Comparison of ENCODE assay signal across 8 cellular contexts in the genomic region with DNA sequence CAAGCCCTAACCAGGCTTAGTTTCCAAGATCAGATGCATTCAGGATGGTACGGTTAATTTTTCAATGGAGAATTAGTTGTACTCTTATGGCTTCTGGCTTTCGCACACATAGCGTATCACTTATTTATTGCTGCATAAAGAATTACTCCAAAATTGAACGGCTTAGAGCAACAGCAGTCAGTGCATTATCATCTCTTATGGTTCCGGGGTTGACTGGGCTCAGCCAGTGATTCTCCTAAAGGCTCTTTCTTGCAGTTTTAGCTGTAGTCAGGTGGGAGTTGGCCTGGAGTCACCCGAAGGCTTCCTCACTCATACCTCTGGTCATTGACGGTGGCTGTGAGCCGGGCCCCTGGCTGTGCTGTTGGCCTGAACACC. TPM values are rescaled to one million over a fixed set of nuclear protein-coding genes. Genes with fewer than 3 reads are reported as not detected.
DNase-seq lines count a peak whose midpoint lies in the region; ATAC-seq and TF ChIP-seq lines count a peak whose summit lies in the region.

No MANE protein-coding gene starts in this region.

- H3K36me3 ChIP-seq in GM23338 (ENCODE audit: insufficient read depth) (peaks cover 1% of the 10 kb centered on the region; the same call in 1 of the 2 replicates), SU-DHL-6 (ENCODE audit: low read length) (peaks cover 4% of the 10 kb centered on the region; the same call in 1 of the 2 replicates), psoas muscle (ENCODE audit: insufficient read depth in 1 of 2, low read depth in 1 of 2) (peaks cover 0 to 26% of the 10 kb centered on the region in 2 donors)

- H4K20me1 ChIP-seq in GM23338 (replicated peaks; ENCODE audit: insufficient read depth), result 0 out of 2 replicates have a peak, but pooled peaks cover 4% of the 10 kb centered on the region
- no peaks in the 10 kb centered on the region for H4K20me1 ChIP-seq in SU-DHL-6 (ENCODE audit: low read depth, low read length)

- peaks cover 19% of the 10 kb centered on the region; the same call in 2 of the 3 replicates for H3K4me1 Mint-ChIP-seq in GM23338

- 55 to 56% (median 56%) methylated on average over 8 of the region's 8 CpGs for WGBS in psoas muscle, 3 donors

- H3K27me3 ChIP-seq in GM23338 (ENCODE audit: insufficient read depth), result no peaks in the 10 kb centered on the region
- no peaks in the 10 kb centered on the region for H3K27me3 ChIP-seq in SU-DHL-6 (ENCODE audit: low read length)
- no peaks in the 10 kb centered on the region for H3K27me3 ChIP-seq in psoas muscle (ENCODE audit: insufficient read depth in 3 of 3, low read length in 2 of 3)

- intact Hi-C loops in psoas muscle (cut with DNase I), result loop anchor here (5.0 to 10.0 kb wide), 3 partner anchors 40 to 153 kb away; a partner anchor contains a TSS

- peak overlapping the region; percentile 85 for H3K27ac Mint-ChIP-seq in GM23338

- H3K4me1 ChIP-seq in GM23338 (ENCODE audit: insufficient read depth) (peaks cover 8% of the 10 kb centered on the region), psoas muscle (peaks cover 17% of the 10 kb centered on the region)

- peak overlapping the region; percentile 92 for H3K4me3 ChIP-seq in GM23338
- peak overlapping the region; percentile 79 for H3K4me3 ChIP-seq in SU-DHL-6 (ENCODE audit: insufficient read depth, low read length, poor library complexity, severe bottlenecking)
- peak overlapping the region; percentile 94 to 95 for H3K4me3 ChIP-seq in foreskin fibroblast (ENCODE audit: low read depth in 1 of 2, low read length in 2 of 2)
- H3K4me3 ChIP-seq in psoas muscle, result peak overlapping the region; percentile 83

- ATAC-seq in GM23338, result no peak
- peak in 3 of 4 donors; percentile 48 to 62 (median 51) for ATAC-seq in psoas muscle
- no peak for ATAC-seq in HG02870 (IDR thresholded peaks at IDR 0.05; ENCODE audit: unreplicated experiment)
- no peak for ATAC-seq in HG02938 (IDR thresholded peaks at IDR 0.05; ENCODE audit: unreplicated experiment)

- peaks cover 17% of the 10 kb centered on the region for H3K36me3 Mint-ChIP-seq in GM23338 (ENCODE audit: low read depth)

- peak overlapping the region; percentile 93 for H3K4me3 Mint-ChIP-seq in GM23338

- peaks cover 11% of the 10 kb centered on the region for H3K27me3 Mint-ChIP-seq in GM23338 (ENCODE audit: insufficient read depth, low read depth, poor library complexity)

- H3K4me2 ChIP-seq in GM23338 (peak overlapping the region; percentile 87), SU-DHL-6 (ENCODE audit: low read depth, low read length, poor library complexity, severe bottlenecking) (peak overlapping the region; percentile 72)

- peak overlapping the region; percentile 78; the same call in 1 of the 2 replicates for H3K27ac ChIP-seq in GM23338 (ENCODE audit: low read depth)
- H3K27ac ChIP-seq in SU-DHL-6 (ENCODE audit: low read depth, low read length), result peak overlapping the region; percentile 52
- H3K27ac ChIP-seq in psoas muscle, result peak overlapping the region; percentile 93

- H3K79me2 ChIP-seq in GM23338 (replicated peaks; ENCODE audit: insufficient read depth) (peaks cover 15% of the 10 kb centered on the region), SU-DHL-6 (ENCODE audit: insufficient read depth, low read length) (peaks cover 41% of the 10 kb centered on the region)

- no peaks in the 10 kb centered on the region for H3K9me3 ChIP-seq in SU-DHL-6 (ENCODE audit: insufficient read depth, low read length)
- H3K9me3 ChIP-seq in psoas muscle, result no peaks in the 10 kb centered on the region

- DNase-seq in GM23338 (ENCODE audit: low spot score) (no peak), foreskin fibroblast (no peak), psoas muscle (peak; percentile 50 to 66), NCI-H2107 treated with DMSO at 0.1 percent for 48 hours (lab: John Stamatoyannopoulos, UW; ENCODE audit: unreplicated experiment) (no peak), GOT3 (lab: John Stamatoyannopoulos, UW) (no peak)

- H3F3A ChIP-seq in GM23338 (replicated peaks; ENCODE audit: low read depth) (peaks cover 7% of the 10 kb centered on the region; the same call in 1 of the 2 replicates), SU-DHL-6 (ENCODE audit: insufficient read depth) (no peaks in the 10 kb centered on the region; the same call in 1 of the 2 replicates)

- H3K9ac ChIP-seq in SU-DHL-6 (ENCODE audit: low read length), result peak overlapping the region; percentile 78

- H2AFZ ChIP-seq in GM23338 (peak overlapping the region; percentile 84), SU-DHL-6 (ENCODE audit: low read depth, low read length, severe bottlenecking) (peak overlapping the region; percentile 65)

- H3K9me3 Mint-ChIP-seq in GM23338, result no peaks in the 10 kb centered on the region

- H3K9me2 ChIP-seq in GM23338 (ENCODE audit: insufficient read depth), result no peaks in the 10 kb centered on the region
- H3K9me2 ChIP-seq in SU-DHL-6 (replicated peaks; ENCODE audit: insufficient read depth, low read length), result no peaks in the 10 kb centered on the region

- TF ChIP-seq CTCF in GM23338 (conservative IDR thresholded peaks at IDR 0.05; ENCODE audit: low read depth in 2 of 2) (no peak), SU-DHL-6 (IDR thresholded peaks at IDR 0.05; ENCODE audit: insufficient read depth, low read length, poor library complexity, severe bottlenecking) (no peak), foreskin fibroblast (IDR thresholded peaks at IDR 0.05; ENCODE audit: low read depth, low read length) (no peak), psoas muscle (IDR thresholded peaks at IDR 0.05) (no peak)

TF ChIP-seq in GM23338, 12 proteins besides CTCF, POLR2A, EP300 and RAD21 (continues in another document):
- no peak for TF ChIP-seq JUNB (IDR thresholded peaks at IDR 0.05; ENCODE audit: unreplicated experiment)
- TF ChIP-seq NANOG (IDR thresholded peaks at IDR 0.05; ENCODE audit: borderline replicate concordance), result no peak
- TF ChIP-seq STAT1 (IDR thresholded peaks at IDR 0.05; ENCODE audit: unreplicated experiment), result no peak
- no peak for TF ChIP-seq POLR2AphosphoS5 (IDR thresholded peaks at IDR 0.05; ENCODE audit: low read depth)
- TF ChIP-seq, protein P1, sequence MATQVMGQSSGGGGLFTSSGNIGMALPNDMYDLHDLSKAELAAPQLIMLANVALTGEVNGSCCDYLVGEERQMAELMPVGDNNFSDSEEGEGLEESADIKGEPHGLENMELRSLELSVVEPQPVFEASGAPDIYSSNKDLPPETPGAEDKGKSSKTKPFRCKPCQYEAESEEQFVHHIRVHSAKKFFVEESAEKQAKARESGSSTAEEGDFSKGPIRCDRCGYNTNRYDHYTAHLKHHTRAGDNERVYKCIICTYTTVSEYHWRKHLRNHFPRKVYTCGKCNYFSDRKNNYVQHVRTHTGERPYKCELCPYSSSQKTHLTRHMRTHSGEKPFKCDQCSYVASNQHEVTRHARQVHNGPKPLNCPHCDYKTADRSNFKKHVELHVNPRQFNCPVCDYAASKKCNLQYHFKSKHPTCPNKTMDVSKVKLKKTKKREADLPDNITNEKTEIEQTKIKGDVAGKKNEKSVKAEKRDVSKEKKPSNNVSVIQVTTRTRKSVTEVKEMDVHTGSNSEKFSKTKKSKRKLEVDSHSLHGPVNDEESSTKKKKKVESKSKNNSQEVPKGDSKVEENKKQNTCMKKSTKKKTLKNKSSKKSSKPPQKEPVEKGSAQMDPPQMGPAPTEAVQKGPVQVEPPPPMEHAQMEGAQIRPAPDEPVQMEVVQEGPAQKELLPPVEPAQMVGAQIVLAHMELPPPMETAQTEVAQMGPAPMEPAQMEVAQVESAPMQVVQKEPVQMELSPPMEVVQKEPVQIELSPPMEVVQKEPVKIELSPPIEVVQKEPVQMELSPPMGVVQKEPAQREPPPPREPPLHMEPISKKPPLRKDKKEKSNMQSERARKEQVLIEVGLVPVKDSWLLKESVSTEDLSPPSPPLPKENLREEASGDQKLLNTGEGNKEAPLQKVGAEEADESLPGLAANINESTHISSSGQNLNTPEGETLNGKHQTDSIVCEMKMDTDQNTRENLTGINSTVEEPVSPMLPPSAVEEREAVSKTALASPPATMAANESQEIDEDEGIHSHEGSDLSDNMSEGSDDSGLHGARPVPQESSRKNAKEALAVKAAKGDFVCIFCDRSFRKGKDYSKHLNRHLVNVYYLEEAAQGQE (IDR thresholded peaks at IDR 0.05; ENCODE audit: unreplicated experiment), result no peak
- TF ChIP-seq, protein P2, sequence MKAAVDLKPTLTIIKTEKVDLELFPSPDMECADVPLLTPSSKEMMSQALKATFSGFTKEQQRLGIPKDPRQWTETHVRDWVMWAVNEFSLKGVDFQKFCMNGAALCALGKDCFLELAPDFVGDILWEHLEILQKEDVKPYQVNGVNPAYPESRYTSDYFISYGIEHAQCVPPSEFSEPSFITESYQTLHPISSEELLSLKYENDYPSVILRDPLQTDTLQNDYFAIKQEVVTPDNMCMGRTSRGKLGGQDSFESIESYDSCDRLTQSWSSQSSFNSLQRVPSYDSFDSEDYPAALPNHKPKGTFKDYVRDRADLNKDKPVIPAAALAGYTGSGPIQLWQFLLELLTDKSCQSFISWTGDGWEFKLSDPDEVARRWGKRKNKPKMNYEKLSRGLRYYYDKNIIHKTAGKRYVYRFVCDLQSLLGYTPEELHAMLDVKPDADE (IDR thresholded peaks at IDR 0.05), result no peak
- TF ChIP-seq ZNF331 (CRISPR knock-in tag; IDR thresholded peaks at IDR 0.05; ENCODE audit: low read depth), result no peak
- TF ChIP-seq EZH2phosphoT487 (IDR thresholded peaks at IDR 0.05; ENCODE audit: unreplicated experiment), result no peak

RNA-seq across cellular contexts. Expression of a gene that starts 0.6 kb away (rescaled TPM):
- 120 and 128 TPM in 2 replicates for total RNA-seq in GM23338 (2014; rRNA removed; shearing (Covaris generic))
- polyA plus RNA-seq in GM23338 (2016; fragmentation: Nextera tagmentation; extraction: Ambion mirVana), result 62.4 and 69.0 TPM in 2 replicates
- total RNA-seq in psoas muscle, result 100 to 1,000 TPM in 3 of 4 donors, 10 to 100 TPM in 1; 74.7 to 111 (median 100) TPM
- 100 to 1,000 TPM in 2 of 3 donors, 10 to 100 TPM in 1; 72.2 to 138 (median 105) TPM for polyA plus RNA-seq in psoas muscle

RNA-seq across cellular contexts. Expression of a gene that starts 43.3 kb away (rescaled TPM):
- 19.5 and 20.3 TPM in 2 replicates for total RNA-seq in GM23338 (2014; rRNA removed; shearing (Covaris generic))
- polyA plus RNA-seq in GM23338 (2016; fragmentation: Nextera tagmentation; extraction: Ambion mirVana) (2.5 and 2.8 TPM in 2 replicates), psoas muscle (1 to 10 TPM; 2.5 to 5.3 (median 3.0) TPM)
- 1 to 10 TPM; 5.2 to 6.0 (median 5.3) TPM for total RNA-seq in psoas muscle

Comparison
In these comparisons a context has a peak if more than half of its experiments do, and no peak if none do; other contexts are left out.
1. ATAC-seq: peak in psoas muscle (3 of 4); none in GM23338 (single experiment), HG02870 (single experiment) and HG02938 (single experiment).
2. DNase-seq: peak in psoas muscle (2 of 2); none in GM23338 (single experiment), foreskin fibroblast (0 of 2), NCI-H2107 treated with DMSO at 0.1 percent for 48 hours (single experiment) and GOT3 (single experiment).
3. Peak in every context shown above with its lines, with median percentiles within 50 percentile points of each other: H3K27ac ChIP-seq and H3K4me3 ChIP-seq.